Comparison of ENCODE assay signal across 8 cellular contexts in the genomic region with DNA sequence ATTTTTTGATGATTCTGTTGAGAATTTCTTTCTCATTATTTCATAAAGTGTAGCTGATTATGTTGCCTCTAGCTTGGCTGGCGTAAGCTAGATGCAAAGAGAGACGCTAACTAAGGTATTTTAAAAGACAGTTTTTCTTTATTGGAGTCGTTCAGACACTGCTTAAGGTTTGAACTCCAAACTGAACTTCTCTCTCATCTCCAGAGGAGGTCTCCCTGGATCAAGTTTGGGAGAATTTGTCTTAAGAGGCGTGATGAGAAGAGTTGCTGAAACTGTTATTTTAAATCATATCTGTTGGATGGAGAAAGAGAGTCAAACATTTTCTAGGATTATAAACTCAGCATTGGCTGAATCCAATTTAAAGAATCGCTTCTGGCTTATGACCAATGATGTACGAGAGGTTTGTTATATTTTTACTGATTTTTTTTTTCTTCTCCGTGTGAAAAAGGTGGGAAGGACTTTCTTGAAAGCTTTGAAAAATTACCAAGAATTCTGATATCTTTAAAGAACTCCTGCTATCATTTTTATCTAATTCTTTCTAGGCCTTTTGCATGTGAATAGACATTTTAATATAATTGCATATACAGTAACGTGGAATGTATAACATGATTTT. TPM values are rescaled to one million over a fixed set of nuclear protein-coding genes. Genes with fewer than 3 reads are reported as not detected.
DNase-seq lines count a peak whose midpoint lies in the region; ATAC-seq, FAIRE-seq and TF ChIP-seq lines count a peak whose summit lies in the region.

No MANE protein-coding gene starts in this region.

- no peak for ATAC-seq in HG03139 (IDR thresholded peaks at IDR 0.05; ENCODE audit: unreplicated experiment)
- no peak for ATAC-seq in GM21619 (IDR thresholded peaks at IDR 0.05; ENCODE audit: unreplicated experiment)

- in situ Hi-C loops in GM13976 (cut with MboI; ENCODE audit: low sequenced_read_pairs, unreplicated experiment): no loop called here

- TF ChIP-seq RAD21 in liver (IDR thresholded peaks at IDR 0.05): peak; percentile 97 to 99

- H3K27ac ChIP-seq in liver (ENCODE audit: low read depth in 1 of 2, low read length in 2 of 2): no peak overlapping the region

- peak overlapping the region in 1 of 2 donors; percentile 16 for H3K9ac ChIP-seq in liver (ENCODE audit: low read depth in 1 of 2, low read length in 2 of 2)

- 33% methylated on average over 8 of the region's 8 CpGs for WGBS in liver

- no peaks in the 10 kb centered on the region for H3K9me3 ChIP-seq in liver (ENCODE audit: control insufficient read depth in 4 of 4, low read length in 3 of 4)

- DNase-seq in GM13976 (ENCODE audit: low spot score): peak; percentile 39
- DNase-seq in NCI-H526 (lab: John Stamatoyannopoulos, UW): peak; percentile 53 to 58
- peak; percentile 92 to 95 for DNase-seq in cardiac fibroblast (ENCODE audit: low read depth in 2 of 2)
- no peak for DNase-seq in NCI-H2029 treated with DMSO at 0.1 percent for 48 hours (lab: John Stamatoyannopoulos, UW)

- TF ChIP-seq CTCF in GM13976 (IDR thresholded peaks at IDR 0.05; ENCODE audit: borderline replicate concordance, control extremely low read depth, extremely low read depth, insufficient read depth, missing control alignments) (peak; percentile 34), cardiac fibroblast (IDR thresholded peaks at IDR 0.05; ENCODE audit: low read depth, low read length) (peak; percentile 73), liver (IDR thresholded peaks at IDR 0.05; ENCODE audit: low read depth, low read length, missing input control) (peak; percentile 78)

- peak; percentile 94 for FAIRE-seq in A204.1 (lab: Jason Lieb, UNC)

- no peak overlapping the region for H3K4me3 ChIP-seq in cardiac fibroblast (replicated peaks in 1 of 2; ENCODE audit: low read depth in 2 of 2, low read length in 2 of 2)
- no peak overlapping the region for H3K4me3 ChIP-seq in liver (ENCODE audit: low read depth in 1 of 3, low read length in 3 of 3)

- no peaks in the 10 kb centered on the region for H3K36me3 ChIP-seq in liver (ENCODE audit: control insufficient read depth in 4 of 4, insufficient read depth in 3 of 4, low read depth in 1 of 4, low read length in 3 of 4)

- H3K27me3 ChIP-seq in liver (ENCODE audit: control insufficient read depth in 4 of 4, insufficient read depth in 4 of 4, low read length in 3 of 4): no peaks in the 10 kb centered on the region

- H3K4me1 ChIP-seq in liver (ENCODE audit: control insufficient read depth in 4 of 4, insufficient read depth in 4 of 4, low read length in 3 of 4): peaks cover 2 to 10% (median 5%) of the 10 kb centered on the region in 4 donors

TF ChIP-seq in liver, 16 proteins besides CTCF, POLR2A, EP300 and RAD21:
- TF ChIP-seq RXRA (IDR thresholded peaks at IDR 0.05) (peak in 1 of 2 donors; percentile 57), SP1 (IDR thresholded peaks at IDR 0.05) (no peak), JUND (IDR thresholded peaks at IDR 0.05) (peak in 1 of 2 donors; percentile 62), FOXA1 (IDR thresholded peaks at IDR 0.05) (no peak), HNF4G (IDR thresholded peaks at IDR 0.05) (no peak), NR2F2 (IDR thresholded peaks at IDR 0.05) (no peak), HNF4A (conservative IDR thresholded peaks at IDR 0.05) (peak; percentile 15 to 65), GABPA (IDR thresholded peaks at IDR 0.05 in 1 of 2, conservative IDR thresholded peaks at IDR 0.05 in 1 of 2) (no peak), MAX (IDR thresholded peaks at IDR 0.05) (no peak), TAF1 (conservative IDR thresholded peaks at IDR 0.05) (no peak)
- TF ChIP-seq, protein P1, sequence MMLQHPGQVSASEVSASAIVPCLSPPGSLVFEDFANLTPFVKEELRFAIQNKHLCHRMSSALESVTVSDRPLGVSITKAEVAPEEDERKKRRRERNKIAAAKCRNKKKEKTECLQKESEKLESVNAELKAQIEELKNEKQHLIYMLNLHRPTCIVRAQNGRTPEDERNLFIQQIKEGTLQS (IDR thresholded peaks at IDR 0.05): no peak
- TF ChIP-seq, protein P2, sequence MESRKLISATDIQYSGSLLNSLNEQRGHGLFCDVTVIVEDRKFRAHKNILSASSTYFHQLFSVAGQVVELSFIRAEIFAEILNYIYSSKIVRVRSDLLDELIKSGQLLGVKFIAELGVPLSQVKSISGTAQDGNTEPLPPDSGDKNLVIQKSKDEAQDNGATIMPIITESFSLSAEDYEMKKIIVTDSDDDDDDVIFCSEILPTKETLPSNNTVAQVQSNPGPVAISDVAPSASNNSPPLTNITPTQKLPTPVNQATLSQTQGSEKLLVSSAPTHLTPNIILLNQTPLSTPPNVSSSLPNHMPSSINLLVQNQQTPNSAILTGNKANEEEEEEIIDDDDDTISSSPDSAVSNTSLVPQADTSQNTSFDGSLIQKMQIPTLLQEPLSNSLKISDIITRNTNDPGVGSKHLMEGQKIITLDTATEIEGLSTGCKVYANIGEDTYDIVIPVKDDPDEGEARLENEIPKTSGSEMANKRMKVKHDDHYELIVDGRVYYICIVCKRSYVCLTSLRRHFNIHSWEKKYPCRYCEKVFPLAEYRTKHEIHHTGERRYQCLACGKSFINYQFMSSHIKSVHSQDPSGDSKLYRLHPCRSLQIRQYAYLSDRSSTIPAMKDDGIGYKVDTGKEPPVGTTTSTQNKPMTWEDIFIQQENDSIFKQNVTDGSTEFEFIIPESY (IDR thresholded peaks at IDR 0.05): no peak

RNA-seq across cellular contexts. Expression of gene MAP3K7CL, which starts 34.0 kb away (rescaled TPM):
- 1 to 10 TPM; 2.6 to 3.5 TPM for total RNA-seq in liver
- polyA plus RNA-seq in liver: 1 to 10 TPM; 1.4 to 3.5 TPM
